Comparison of ENCODE assay signal across 8 cellular contexts in genomic region chr11:65121865-65122696, GRCh38. TPM values are rescaled to one million over a fixed set of nuclear protein-coding genes. Genes with fewer than 3 reads are reported as not detected.
DNase-seq lines count a peak whose midpoint lies in the region; ATAC-seq, FAIRE-seq and TF ChIP-seq lines count a peak whose summit lies in the region.

Gene FAU (minus strand): TSS chr11:65122134. CDS start chr11:65121813, 321 bp downstream.
Gene MRPL49 (plus strand): TSS chr11:65122321. CDS start chr11:65122347, 26 bp downstream.

- peaks cover 16 to 19% of the 10 kb centered on the region in 2 donors for H3K4me1 ChIP-seq in adrenal gland (replicated peaks in 1 of 2)
- peaks cover 0 to 36% (median 22%) of the 10 kb centered on the region in 12 donors for H3K4me1 ChIP-seq in heart left ventricle
- peaks cover 20% of the 10 kb centered on the region for H3K4me1 ChIP-seq in upper lobe of right lung

- H3K27ac ChIP-seq in adrenal gland, result peak within 1 kb of the TSS; percentile 69 to 97 (median 94)
- peak within 1 kb of the TSS; percentile 13 to 96 (median 87) for H3K27ac ChIP-seq in heart left ventricle
- H3K27ac ChIP-seq in upper lobe of right lung, result peak within 1 kb of the TSS; percentile 93

- TF ChIP-seq CTCF in adrenal gland (IDR thresholded peaks at IDR 0.05), result no peak
- TF ChIP-seq CTCF in heart left ventricle (IDR thresholded peaks at IDR 0.05), result no peak
- TF ChIP-seq CTCF in upper lobe of right lung (IDR thresholded peaks at IDR 0.05), result no peak

- TF ChIP-seq POLR2A in GM12891 (IDR thresholded peaks at IDR 0.05; ENCODE audit: low read depth, low read length), result peak; percentile 92
- peak; percentile 95 to 100 for TF ChIP-seq POLR2A in adrenal gland (IDR thresholded peaks at IDR 0.05)
- peak; percentile 58 to 93 for TF ChIP-seq POLR2A in heart left ventricle (IDR thresholded peaks at IDR 0.05)

- H3K27me3 ChIP-seq in adrenal gland (no peaks in the 10 kb centered on the region), heart left ventricle (no peaks in the 10 kb centered on the region), upper lobe of right lung (no peaks in the 10 kb centered on the region)

- H3K9me3 ChIP-seq in adrenal gland (replicated peaks in 1 of 3), result no peaks in the 10 kb centered on the region
- no peaks in the 10 kb centered on the region for H3K9me3 ChIP-seq in heart left ventricle
- no peaks in the 10 kb centered on the region for H3K9me3 ChIP-seq in upper lobe of right lung

- peaks cover 0 to 51% of the 10 kb centered on the region in 2 donors for H3K36me3 ChIP-seq in adrenal gland (replicated peaks in 1 of 2)
- peaks cover 0 to 66% (median 61%) of the 10 kb centered on the region in 9 donors for H3K36me3 ChIP-seq in heart left ventricle
- H3K36me3 ChIP-seq in upper lobe of right lung, result peaks cover 64% of the 10 kb centered on the region

- ATAC-seq in HG02840 (IDR thresholded peaks at IDR 0.05; ENCODE audit: low FRiP score, unreplicated experiment) (peak; percentile 63), heart left ventricle (peak; percentile 89 to 95 (median 92)), upper lobe of right lung (peak; percentile 90)

- H3K4me3 ChIP-seq in adrenal gland (peak within 1 kb of the TSS; percentile 19 to 97 (median 89)), heart left ventricle (peak within 1 kb of the TSS; percentile 70 to 98 (median 84)), upper lobe of right lung (peak within 1 kb of the TSS; percentile 97)

- WGBS in adrenal gland, 4 donors, result 0 to 1% (median 1%) methylated on average over 30 to 64 of the region's 64 CpGs
- 0 to 1% (median 1%) methylated on average over 44 to 64 of the region's 64 CpGs for WGBS in heart left ventricle, 4 donors

- FAIRE-seq in GM12891 (lab: Jason Lieb, UNC), result peak; percentile 100

- DNase-seq in GM12891 (ENCODE audit: insufficient read length, low spot score) (peak; percentile 95), NCI-H146 (lab: John Stamatoyannopoulos, UW) (peak; percentile 98), T-helper 1 cell (peak; percentile 98 to 99 (median 99)), adrenal gland (peak; percentile 98 to 99 (median 99)), heart left ventricle (peak; percentile 98 to 99 (median 98)), posterior vena cava (ENCODE audit: low spot score) (peak; percentile 99), upper lobe of right lung (peak; percentile 100)

- intact Hi-C loops in adrenal gland (cut with DNase I) (no loop called here), heart left ventricle (cut with DNase I) (loop anchor here in 4 of 10 donors (1.0 to 10.0 kb wide), 5 partner anchors 25 to 197 kb away; partner anchors contain the start of genes CAPN1 (in 2 of the 4), CDCA5 (in 2 of the 4), ZFPL1 (in 2 of the 4) and PPP2R5B (in 1 of the 4)), posterior vena cava (cut with DNase I) (no loop called here), upper lobe of right lung (cut with DNase I) (no loop called here)

TF ChIP-seq in GM12891, 5 proteins besides CTCF, POLR2A, EP300 and RAD21:
- TF ChIP-seq SPI1 (IDR thresholded peaks at IDR 0.05; ENCODE audit: low read depth, low read length) (peak; percentile 72), POU2F2 (IDR thresholded peaks at IDR 0.05; ENCODE audit: low read depth, low read length) (peak; percentile 52; the same call in 1 of the 2 replicates), POLR2AphosphoS5 (IDR thresholded peaks at IDR 0.05; ENCODE audit: low read depth, low read length) (peak; percentile 91), TAF1 (IDR thresholded peaks at IDR 0.05; ENCODE audit: low read depth, low read length) (peak; percentile 95), PAX5 (IDR thresholded peaks at IDR 0.05; ENCODE audit: insufficient read depth, low read length, severe bottlenecking) (no peak)
TF ChIP-seq in GM12891: peak in this region for 4.

RNA-seq across cellular contexts. Expression of gene FAU, which starts in this region (rescaled TPM):
- 1,748 TPM for polyA plus RNA-seq in GM12891 (2012; ENCODE audit: low read depth, missing spikeins)
- total RNA-seq in adrenal gland (1,000 to 10,000 TPM in 5 of 8 donors, 100 to 1,000 TPM in 3; 361 to 1,303 (median 1,029) TPM), heart left ventricle (100 to 1,000 TPM; 388 to 652 (median 636) TPM), posterior vena cava (100 to 1,000 TPM; 725 to 753 TPM), upper lobe of right lung (754 TPM)
- polyA plus RNA-seq in adrenal gland (1,000 to 10,000 TPM in 2 of 3 donors, 100 to 1,000 TPM in 1; 656 to 2,488 (median 2,066) TPM), heart left ventricle (1,000 to 10,000 TPM in 1 of 2 donors, 100 to 1,000 TPM in 1; 973 to 1,119 TPM)

RNA-seq across cellular contexts. Expression of gene MRPL49, which starts in this region (rescaled TPM):
- polyA plus RNA-seq in GM12891 (2012; ENCODE audit: low read depth, missing spikeins), result 37.7 TPM
- total RNA-seq in adrenal gland, result 100 to 1,000 TPM; 113 to 180 (median 135) TPM
- 100 to 1,000 TPM in 1 of 3 donors, 10 to 100 TPM in 2; 32.7 to 122 (median 33.9) TPM for polyA plus RNA-seq in adrenal gland
- total RNA-seq in heart left ventricle, result 10 to 100 TPM; 33.1 to 66.6 (median 42.1) TPM
- polyA plus RNA-seq in heart left ventricle, result 10 to 100 TPM; 13.7 to 59.2 TPM
- total RNA-seq in posterior vena cava, result 10 to 100 TPM; 34.1 to 39.3 TPM
- total RNA-seq in upper lobe of right lung, result 53.7 TPM

Comparison
In these comparisons a context has a peak if more than half of its experiments do, and no peak if none do; other contexts are left out.
1. Peak in every context shown above with its lines: DNase-seq, ATAC-seq, H3K4me3 ChIP-seq and H3K27ac ChIP-seq.